Comparison of ENCODE assay signal across 1 cellular context in genomic region chr20:64038252-64038578, GRCh38.
A peak's percentile ranks its signal among the peaks of the same experiment; 100 is the strongest.
TF ChIP-seq lines count a peak whose summit lies in the region.

No MANE protein-coding gene starts in this region.

TF ChIP-seq in K562, 482 proteins besides CTCF, POLR2A, EP300 and RAD21:
- TF ChIP-seq GTF2E2 (tag; IDR thresholded peaks at IDR 0.05) (peak; percentile 10; the same call in 1 of the 2 replicates), NR3C1 (CRISPR knock-in tag; IDR thresholded peaks at IDR 0.05) (0 out of 2 replicates have a peak, but pooled peaks have one; percentile 15), ZNF124 (CRISPR knock-in tag; IDR thresholded peaks at IDR 0.05) (0 out of 2 replicates have a peak, but pooled peaks have one; percentile 41), ZNF740 (CRISPR knock-in tag; IDR thresholded peaks at IDR 0.05) (no peak), ZNF740 (tag; IDR thresholded peaks at IDR 0.05) (no peak)
